In the genomic region with DNA sequence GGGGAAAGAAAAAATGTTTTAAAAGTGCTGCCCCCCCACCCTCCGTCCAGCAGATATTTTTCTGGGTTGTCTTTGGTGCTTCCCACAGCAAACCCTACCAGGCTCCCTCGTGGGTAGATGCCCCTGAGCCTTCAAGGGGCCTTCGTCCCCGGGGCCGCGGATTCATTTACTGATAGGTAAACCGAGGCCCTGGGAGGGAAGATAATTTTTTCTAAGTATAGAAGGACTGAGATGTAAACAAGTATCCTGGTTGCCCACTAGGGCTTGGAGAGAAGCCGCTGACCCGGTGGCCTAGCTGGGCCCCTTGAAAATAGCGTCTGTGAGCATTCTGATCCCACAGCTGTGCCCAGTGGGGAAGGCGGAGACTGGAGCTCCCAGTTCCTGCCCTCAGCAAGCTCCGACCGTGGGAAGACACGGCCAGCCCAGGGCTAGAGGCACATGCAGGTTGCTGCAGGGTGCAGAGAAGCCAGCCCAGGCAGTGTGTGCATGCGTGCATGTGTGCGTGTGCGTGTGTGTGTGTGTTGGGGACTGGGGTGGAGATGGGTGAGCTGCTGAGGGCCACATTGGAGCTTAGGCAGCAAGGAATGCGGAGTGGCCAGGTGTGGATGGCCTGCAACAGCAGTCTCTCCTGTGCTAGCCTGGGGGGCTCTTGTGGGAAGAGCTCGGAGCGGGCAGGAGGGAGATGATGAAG, we compare ENCODE assay signal across 16 cellular contexts. TPM values are rescaled to one million over a fixed set of nuclear protein-coding genes. Genes with fewer than 3 reads are reported as not detected.
DNase-seq lines count a peak whose midpoint lies in the region; ATAC-seq, FAIRE-seq and TF ChIP-seq lines count a peak whose summit lies in the region.
"Had no signal": no experiment of that assay in that cellular context is flagged by ENCODE, and none has a peak within 500 bp of the region (broad histone marks: within the 10 kb centered on the region; RNA-seq: fewer than 3 reads in every experiment).

No MANE protein-coding gene starts in this region.

- H3K9me3 Mint-ChIP-seq in WTC11 (no peaks in the 10 kb centered on the region), MCF 10A (ENCODE audit: unreplicated experiment) (no peaks in the 10 kb centered on the region)
- no peaks in the 10 kb centered on the region for H3K9me3 Mint-ChIP-seq in activated naive CD8-positive, alpha-beta T cell treated with anti-CD3 and anti-CD28 coated beads for 36 hours

- TF ChIP-seq CTCF in WTC11 (IDR thresholded peaks at IDR 0.05) (no peak), kidney (IDR thresholded peaks at IDR 0.05; ENCODE audit: borderline replicate concordance, extremely low read depth, insufficient read depth) (no peak), MCF 10A (IDR thresholded peaks at IDR 0.05; ENCODE audit: unreplicated experiment) (no peak)

- no peak overlapping the region for H3K4me3 Mint-ChIP-seq in WTC11
- no peak overlapping the region for H3K4me3 Mint-ChIP-seq in activated naive CD8-positive, alpha-beta T cell treated with anti-CD3 and anti-CD28 coated beads for 36 hours
- H3K4me3 Mint-ChIP-seq in MCF 10A (ENCODE audit: unreplicated experiment): no peak overlapping the region

- peaks cover 29% of the 10 kb centered on the region for H3K4me1 Mint-ChIP-seq in WTC11
- peaks cover 2% of the 10 kb centered on the region for H3K4me1 Mint-ChIP-seq in activated naive CD8-positive, alpha-beta T cell treated with anti-CD3 and anti-CD28 coated beads for 36 hours
- H3K4me1 Mint-ChIP-seq in MCF 10A (ENCODE audit: insufficient read depth, unreplicated experiment): peaks cover 15% of the 10 kb centered on the region

- peaks cover 26 to 30% of the 10 kb centered on the region in 2 donors for H3K4me1 ChIP-seq in kidney (ENCODE audit: control insufficient read depth in 1 of 2, insufficient read depth in 1 of 2, low read depth in 1 of 2, low read length in 2 of 2)

- H3K4me3 ChIP-seq in kidney (ENCODE audit: low read length in 2 of 2): no peak overlapping the region
- H3K4me3 ChIP-seq: breast epithelium had no signal

- DNase-seq in ELF-1 (ENCODE audit: low read depth, low spot score): peak; percentile 67
- no peak for DNase-seq in WTC11 (ENCODE audit: low spot score)
- DNase-seq in kidney: peak; percentile 77
- peak; percentile 74 for DNase-seq in posterior vena cava (ENCODE audit: low spot score)
- no peak for DNase-seq in activated naive CD8-positive, alpha-beta T cell treated with anti-CD3 and anti-CD28 coated beads for 36 hours
- DNase-seq in NCI-H524 (lab: John Stamatoyannopoulos, UW): no peak
- DNase-seq in MCF 10A (ENCODE audit: unreplicated experiment): no peak
- DNase-seq: activated gamma-delta T cell; AML-193; DMS153; effector CD8-positive, alpha-beta T cell; midbrain; MM.1S had no signal

- POLR2A ChIA-PET in WTC11 (lab: Charles Lee): no interaction called here
- POLR2A ChIA-PET in MCF 10A (lab: Yijun Ruan, JAX): interaction anchor here (0.6 kb wide), 1 partner anchor 36 kb away, joined by 4 read pairs; no protein-coding TSS in a partner anchor

- intact Hi-C loops in kidney (cut with DNase I) (no loop called here), posterior vena cava (cut with DNase I) (loop anchor here in 1 of 2 donors (10.0 kb wide), 1 partner anchor 146 kb away; no protein-coding TSS in a partner anchor), MCF 10A (cut with micrococcal nuclease) (no loop called here)

- FAIRE-seq in kidney (lab: Jason Lieb, UNC): no peak
- FAIRE-seq: TTC549 had no signal

- no peak overlapping the region for H3K9ac ChIP-seq in kidney (ENCODE audit: low read length in 2 of 2)

- H3K27me3 Mint-ChIP-seq in WTC11 (ENCODE audit: low read depth) (no peaks in the 10 kb centered on the region), MCF 10A (ENCODE audit: insufficient read depth, unreplicated experiment) (no peaks in the 10 kb centered on the region)
- peaks cover 9% of the 10 kb centered on the region for H3K27me3 Mint-ChIP-seq in activated naive CD8-positive, alpha-beta T cell treated with anti-CD3 and anti-CD28 coated beads for 36 hours

- CTCF ChIA-PET in WTC11 (lab: Charles Lee) (interaction anchor here (0.5 to 1.7 kb wide), 5 partner anchors 9 to 149 kb away, joined by 3 to 6 read pairs (median 5); no protein-coding TSS in a partner anchor), MCF 10A (lab: Yijun Ruan, JAX) (no interaction called here)

- H3K27ac ChIP-seq in kidney (ENCODE audit: low read depth in 2 of 2, low read length in 2 of 2): peak overlapping the region; percentile 20 to 64
- H3K27ac ChIP-seq: breast epithelium had no signal

- no TSS peak for BruUV-seq in MCF 10A (replicated peaks; lab: Mats Ljungman, UMichigan)

- H3K36me3 Mint-ChIP-seq in WTC11 (no peaks in the 10 kb centered on the region), MCF 10A (ENCODE audit: insufficient read depth, unreplicated experiment) (peaks cover 9% of the 10 kb centered on the region)
- H3K36me3 Mint-ChIP-seq in activated naive CD8-positive, alpha-beta T cell treated with anti-CD3 and anti-CD28 coated beads for 36 hours: no peaks in the 10 kb centered on the region

- peak; percentile 10 for ATAC-seq in WTC11
- no peak for ATAC-seq in GM19397 (IDR thresholded peaks at IDR 0.05; ENCODE audit: unreplicated experiment)

- H3K27ac Mint-ChIP-seq in WTC11 (no peak overlapping the region), MCF 10A (ENCODE audit: low read depth, unreplicated experiment) (no peak overlapping the region)
- H3K27ac Mint-ChIP-seq in activated naive CD8-positive, alpha-beta T cell treated with anti-CD3 and anti-CD28 coated beads for 36 hours: no peak overlapping the region

- H3K36me3 ChIP-seq in kidney (ENCODE audit: control insufficient read depth in 1 of 2, insufficient read depth in 2 of 2, low read length in 2 of 2): no peaks in the 10 kb centered on the region
- H3K36me3 ChIP-seq: breast epithelium had no signal

- H3K9me3 ChIP-seq in kidney (ENCODE audit: control insufficient read depth in 1 of 2, low read length in 2 of 2): no peaks in the 10 kb centered on the region
- H3K9me3 ChIP-seq: breast epithelium had no signal

TF ChIP-seq in WTC11, 78 proteins besides CTCF, POLR2A, EP300 and RAD21 (continues in another document):
- TF ChIP-seq TCF7 (CRISPR knock-in tag; IDR thresholded peaks at IDR 0.05; ENCODE audit: low read depth) (no peak), ZNF423 (CRISPR knock-in tag; IDR thresholded peaks at IDR 0.05) (no peak), NR2C2 (CRISPR knock-in tag; IDR thresholded peaks at IDR 0.05) (no peak), FOXK1 (CRISPR knock-in tag; IDR thresholded peaks at IDR 0.05) (no peak)
- TF ChIP-seq, protein P1, sequence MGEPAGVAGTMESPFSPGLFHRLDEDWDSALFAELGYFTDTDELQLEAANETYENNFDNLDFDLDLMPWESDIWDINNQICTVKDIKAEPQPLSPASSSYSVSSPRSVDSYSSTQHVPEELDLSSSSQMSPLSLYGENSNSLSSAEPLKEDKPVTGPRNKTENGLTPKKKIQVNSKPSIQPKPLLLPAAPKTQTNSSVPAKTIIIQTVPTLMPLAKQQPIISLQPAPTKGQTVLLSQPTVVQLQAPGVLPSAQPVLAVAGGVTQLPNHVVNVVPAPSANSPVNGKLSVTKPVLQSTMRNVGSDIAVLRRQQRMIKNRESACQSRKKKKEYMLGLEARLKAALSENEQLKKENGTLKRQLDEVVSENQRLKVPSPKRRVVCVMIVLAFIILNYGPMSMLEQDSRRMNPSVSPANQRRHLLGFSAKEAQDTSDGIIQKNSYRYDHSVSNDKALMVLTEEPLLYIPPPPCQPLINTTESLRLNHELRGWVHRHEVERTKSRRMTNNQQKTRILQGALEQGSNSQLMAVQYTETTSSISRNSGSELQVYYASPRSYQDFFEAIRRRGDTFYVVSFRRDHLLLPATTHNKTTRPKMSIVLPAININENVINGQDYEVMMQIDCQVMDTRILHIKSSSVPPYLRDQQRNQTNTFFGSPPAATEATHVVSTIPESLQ (CRISPR knock-in tag; IDR thresholded peaks at IDR 0.05): no peak
- TF ChIP-seq, protein P2, sequence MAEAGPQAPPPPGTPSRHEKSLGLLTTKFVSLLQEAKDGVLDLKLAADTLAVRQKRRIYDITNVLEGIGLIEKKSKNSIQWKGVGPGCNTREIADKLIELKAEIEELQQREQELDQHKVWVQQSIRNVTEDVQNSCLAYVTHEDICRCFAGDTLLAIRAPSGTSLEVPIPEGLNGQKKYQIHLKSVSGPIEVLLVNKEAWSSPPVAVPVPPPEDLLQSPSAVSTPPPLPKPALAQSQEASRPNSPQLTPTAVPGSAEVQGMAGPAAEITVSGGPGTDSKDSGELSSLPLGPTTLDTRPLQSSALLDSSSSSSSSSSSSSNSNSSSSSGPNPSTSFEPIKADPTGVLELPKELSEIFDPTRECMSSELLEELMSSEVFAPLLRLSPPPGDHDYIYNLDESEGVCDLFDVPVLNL (CRISPR knock-in tag; IDR thresholded peaks at IDR 0.05; ENCODE audit: borderline replicate concordance, low read depth): no peak

RNA-seq across cellular contexts. Expression of a gene that starts 5.9 kb away (rescaled TPM):
- 24.9 to 27.5 TPM (median 25.0 TPM) in 3 replicates for total RNA-seq in WTC11 (2021)
- 49.5 TPM for total RNA-seq in kidney
- 24.0 TPM for polyA plus RNA-seq in kidney (ENCODE audit: insufficient read depth, low read depth, low replicate concordance)
- 10 to 100 TPM; 41.5 to 44.7 TPM for total RNA-seq in posterior vena cava
- 10 to 100 TPM; 11.0 to 11.4 TPM for total RNA-seq in activated naive CD8-positive, alpha-beta T cell treated with anti-CD3 and anti-CD28 coated beads for 36 hours
- 57.7 and 65.5 TPM in 2 replicates for total RNA-seq in MCF 10A (2022)

Comparison
In these comparisons a context has a peak if more than half of its experiments do, and no peak if none do; other contexts are left out.
1. DNase-seq: peak in ELF-1 (single experiment), kidney (single experiment) and posterior vena cava (single experiment); none in WTC11 (single experiment), activated naive CD8-positive, alpha-beta T cell treated with anti-CD3 and anti-CD28 coated beads for 36 hours (single experiment), NCI-H524 (0 of 2) and MCF 10A (single experiment).